In genomic region chr1:24161270-24161669, GRCh38 we compare ENCODE assay signal across 27 cellular contexts. TPM values are rescaled to one million over a fixed set of nuclear protein-coding genes. Genes with fewer than 3 reads are reported as not detected.
DNase-seq lines count a peak whose midpoint lies in the region; ATAC-seq, FAIRE-seq and TF ChIP-seq lines count a peak whose summit lies in the region.
"Had no signal": no experiment of that assay in that cellular context is flagged by ENCODE, and none has a peak within 500 bp of the region (broad histone marks: within the 10 kb centered on the region; RNA-seq: fewer than 3 reads in every experiment).

No MANE protein-coding gene starts in this region.

- H3K9me3 Mint-ChIP-seq in stimulated activated naive B cell treated with anti-CD40 and anti-IgM and Interleukin-4, amounts not matched to agents 10 μg/mL and 1 μg/mL and 100 μg/mL, for 72 hours: no peaks in the 10 kb centered on the region
- no peaks in the 10 kb centered on the region for H3K9me3 Mint-ChIP-seq in activated T-helper 17 cell treated with anti-CD3 and anti-CD28 coated beads, Interleukin-2, amount 50 U/mL, for 72 hours
- H3K9me3 Mint-ChIP-seq: CD4-positive, alpha-beta T cell had no signal

- H3K9ac ChIP-seq in SK-N-SH (no peak overlapping the region), K562 (ENCODE audit: insufficient read depth in 1 of 2, low read depth in 2 of 2, low read length in 2 of 2) (no peak overlapping the region), kidney (ENCODE audit: low read length in 2 of 2) (no peak overlapping the region)
- H3K9ac ChIP-seq: GM23248 had no signal

- H3K79me2 ChIP-seq in SK-N-SH (ENCODE audit: insufficient read depth) (no peaks in the 10 kb centered on the region), K562 (ENCODE audit: control insufficient read depth, insufficient read depth, low read length) (no peaks in the 10 kb centered on the region)

- FAIRE-seq in K562 (lab: Jason Lieb, UNC): no peak
- no peak for FAIRE-seq in kidney (lab: Jason Lieb, UNC)

- H3K27me3 Mint-ChIP-seq in stimulated activated naive B cell treated with anti-CD40 and anti-IgM and Interleukin-4, amounts not matched to agents 10 μg/mL and 1 μg/mL and 100 μg/mL, for 72 hours: no peaks in the 10 kb centered on the region
- no peaks in the 10 kb centered on the region for H3K27me3 Mint-ChIP-seq in activated T-helper 17 cell treated with anti-CD3 and anti-CD28 coated beads, Interleukin-2, amount 50 U/mL, for 72 hours
- H3K27me3 Mint-ChIP-seq: CD4-positive, alpha-beta T cell had no signal

- H3K9me1 ChIP-seq in K562 (ENCODE audit: control insufficient read depth, insufficient read depth, low read length): no peaks in the 10 kb centered on the region

- H3K9me3 ChIP-seq in SK-N-SH: no peaks in the 10 kb centered on the region
- no peaks in the 10 kb centered on the region for H3K9me3 ChIP-seq in K562 (replicated peaks; ENCODE audit: control insufficient read depth, insufficient read depth, low read depth, low read length)
- no peaks in the 10 kb centered on the region for H3K9me3 ChIP-seq in kidney (ENCODE audit: control insufficient read depth in 1 of 2, low read length in 2 of 2)
- H3K9me3 ChIP-seq in thyroid gland: no peaks in the 10 kb centered on the region
- H3K9me3 ChIP-seq in aorta (ENCODE audit: control insufficient read depth, low read length): no peaks in the 10 kb centered on the region
- H3K9me3 ChIP-seq: Caco-2, SJCRH30 had no signal

- no peak overlapping the region for H2AFZ ChIP-seq in SK-N-SH (ENCODE audit: low read depth)
- H2AFZ ChIP-seq in K562 (ENCODE audit: low read depth, low read length): no peak overlapping the region
- H2AFZ ChIP-seq: GM23248 had no signal

- TF ChIP-seq EP300 in SK-N-SH (IDR thresholded peaks at IDR 0.05; ENCODE audit: borderline replicate concordance in 1 of 2, low read depth in 1 of 2, low read length in 1 of 2) (no peak), K562 (IDR thresholded peaks at IDR 0.05; ENCODE audit: low read length) (no peak)

- no peaks in the 10 kb centered on the region for H3K9me2 ChIP-seq in SK-N-SH

- POLR2A ChIA-PET in SK-N-SH (lab: Yijun Ruan, JAX): no interaction called here
- POLR2A ChIA-PET in K562 (lab: Yijun Ruan, JAX): interaction anchor here (0.6 to 1.1 kb wide), 5 partner anchors 11 to 282 kb away, joined by 3 to 4 read pairs (median 3); no protein-coding TSS in a partner anchor

- peak; percentile 29; the same call in 1 of the 3 replicates for ATAC-seq in SK-N-SH treated with all-trans-retinoic acid at 6 μM for 48 hours
- no peak for ATAC-seq in K562
- ATAC-seq in stimulated activated naive B cell treated with anti-CD40 and anti-IgM and Interleukin-4, amounts not matched to agents 10 μg/mL and 1 μg/mL and 100 μg/mL, for 72 hours (replicated peaks): no peak
- ATAC-seq in activated T-helper 17 cell treated with anti-CD3 and anti-CD28 coated beads, Interleukin-2, amount 50 U/mL, for 72 hours (replicated peaks): no peak
- no peak for ATAC-seq in aorta (ENCODE audit: low FRiP score)
- ATAC-seq: HCT116 had no signal

- H3K27ac ChIP-seq in SK-N-SH (ENCODE audit: low read depth in 2 of 2, low read length in 1 of 2) (no peak overlapping the region), K562 (ENCODE audit: extremely low read depth, low read depth, low read length) (no peak overlapping the region), kidney (ENCODE audit: low read depth in 2 of 2, low read length in 2 of 2) (no peak overlapping the region), thyroid gland (no peak overlapping the region), aorta (ENCODE audit: low read depth in 1 of 2, low read length in 2 of 2) (no peak overlapping the region)
- H3K27ac ChIP-seq: 22Rv1, GM23248, SJCRH30 had no signal

- H4K20me1 ChIP-seq in SK-N-SH (ENCODE audit: insufficient read depth) (no peaks in the 10 kb centered on the region), K562 (replicated peaks; ENCODE audit: control insufficient read depth, insufficient read depth, low read length) (0 out of 2 replicates have a peak, but pooled peaks cover 8% of the 10 kb centered on the region)

- peak overlapping the region; percentile 56 for H3K27ac Mint-ChIP-seq in stimulated activated naive B cell treated with anti-CD40 and anti-IgM and Interleukin-4, amounts not matched to agents 10 μg/mL and 1 μg/mL and 100 μg/mL, for 72 hours
- H3K27ac Mint-ChIP-seq in activated T-helper 17 cell treated with anti-CD3 and anti-CD28 coated beads, Interleukin-2, amount 50 U/mL, for 72 hours: no peak overlapping the region
- H3K27ac Mint-ChIP-seq: CD4-positive, alpha-beta T cell had no signal

- TF ChIP-seq CTCF in SK-N-SH (IDR thresholded peaks at IDR 0.05) (no peak), K562 (IDR thresholded peaks at IDR 0.05 in 2 of 3, conservative IDR thresholded peaks at IDR 0.05 in 1 of 3; ENCODE audit: insufficient read depth in 2 of 3, low read depth in 1 of 3, low read length in 3 of 3) (no peak), kidney (IDR thresholded peaks at IDR 0.05; ENCODE audit: borderline replicate concordance, extremely low read depth, insufficient read depth) (no peak), thyroid gland (IDR thresholded peaks at IDR 0.05) (no peak)

- WGBS in SK-N-SH (ENCODE audit: low lambda C conversion rate): 77% methylated on average over 2 of the region's 4 CpGs
- WGBS in K562 (ENCODE audit: insufficient coverage, low coverage, missing lambda C conversion rate): 0% methylated on average over 3 of the region's 4 CpGs
- 87 to 90% methylated on average over 4 of the region's 4 CpGs for WGBS in thyroid gland, 2 donors
- 79 to 82% methylated on average over 4 of the region's 4 CpGs for WGBS in aorta, 2 donors

- H3K4me1 Mint-ChIP-seq in stimulated activated naive B cell treated with anti-CD40 and anti-IgM and Interleukin-4, amounts not matched to agents 10 μg/mL and 1 μg/mL and 100 μg/mL, for 72 hours: peaks cover under 1 to 18% of the 10 kb centered on the region in 2 donors
- peaks cover 4% of the 10 kb centered on the region for H3K4me1 Mint-ChIP-seq in activated T-helper 17 cell treated with anti-CD3 and anti-CD28 coated beads, Interleukin-2, amount 50 U/mL, for 72 hours

- H3K4me3 ChIP-seq in SK-N-SH (ENCODE audit: low read depth in 2 of 2, low read length in 1 of 2) (no peak overlapping the region), K562 (no peak overlapping the region), kidney (ENCODE audit: low read length in 2 of 2) (no peak overlapping the region), thyroid gland (replicated peaks in 1 of 3) (no peak overlapping the region), aorta (ENCODE audit: low read length in 2 of 2) (no peak overlapping the region)
- H3K4me3 ChIP-seq: GM23248, SJCRH30 had no signal

- CTCF ChIA-PET in SK-N-SH (lab: Yijun Ruan, JAX): interaction anchor here (0.8 to 1.6 kb wide), 7 partner anchors 9 to 230 kb away, joined by 3 to 22 read pairs (median 5); no protein-coding TSS in a partner anchor
- CTCF ChIA-PET in K562 (lab: Yijun Ruan, JAX; ENCODE audit: low intra/inter-chr PET ratio): no interaction called here

- TF ChIP-seq RAD21 in SK-N-SH (IDR thresholded peaks at IDR 0.05; ENCODE audit: low read length): no peak
- TF ChIP-seq RAD21 in K562 (CRISPR knock-in tag; conservative IDR thresholded peaks at IDR 0.05 in 1 of 2, IDR thresholded peaks at IDR 0.05 in 1 of 2): no peak

- no peaks in the 10 kb centered on the region for H3K36me3 ChIP-seq in SK-N-SH (replicated peaks in 1 of 2; ENCODE audit: control insufficient read depth in 1 of 2, insufficient read depth in 2 of 2, low read length in 1 of 2)
- no peaks in the 10 kb centered on the region for H3K36me3 ChIP-seq in K562 (ENCODE audit: control insufficient read depth, insufficient read depth, low read length)
- peaks cover 0 to 5% of the 10 kb centered on the region in 2 donors for H3K36me3 ChIP-seq in kidney (ENCODE audit: control insufficient read depth in 1 of 2, insufficient read depth in 2 of 2, low read length in 2 of 2)
- peaks cover 3 to 5% of the 10 kb centered on the region in 2 donors for H3K36me3 ChIP-seq in thyroid gland
- H3K36me3 ChIP-seq in aorta (ENCODE audit: control insufficient read depth in 1 of 2, insufficient read depth in 2 of 2, low read length in 1 of 2): no peaks in the 10 kb centered on the region
- H3K36me3 ChIP-seq: SJCRH30 had no signal

- in situ Hi-C loops in K562 (cut with MboI): no loop called here

- H3K36me3 Mint-ChIP-seq in stimulated activated naive B cell treated with anti-CD40 and anti-IgM and Interleukin-4, amounts not matched to agents 10 μg/mL and 1 μg/mL and 100 μg/mL, for 72 hours: peaks cover 71 to 73% of the 10 kb centered on the region in 2 donors
- peaks cover 11% of the 10 kb centered on the region for H3K36me3 Mint-ChIP-seq in activated T-helper 17 cell treated with anti-CD3 and anti-CD28 coated beads, Interleukin-2, amount 50 U/mL, for 72 hours (ENCODE audit: low read depth)

- H3K4me1 ChIP-seq in SK-N-SH (ENCODE audit: control insufficient read depth in 1 of 2, insufficient read depth in 2 of 2, low read depth in 1 of 2, low read length in 1 of 2): peaks cover 0 to 11% of the 10 kb centered on the region in 2 experiments; a peak in 1 of 4 replicates
- H3K4me1 ChIP-seq in K562 (replicated peaks in 1 of 2; ENCODE audit: control insufficient read depth in 2 of 2, insufficient read depth in 2 of 2, low read length in 2 of 2): no peaks in the 10 kb centered on the region
- H3K4me1 ChIP-seq in kidney (ENCODE audit: control insufficient read depth in 1 of 2, insufficient read depth in 1 of 2, low read depth in 1 of 2, low read length in 2 of 2): peaks cover 0 to 4% of the 10 kb centered on the region in 2 donors
- H3K4me1 ChIP-seq in thyroid gland: peaks cover 0 to 3% of the 10 kb centered on the region in 2 donors
- H3K4me1 ChIP-seq in aorta (ENCODE audit: control insufficient read depth in 1 of 2, insufficient read depth in 2 of 2, low read length in 2 of 2): no peaks in the 10 kb centered on the region
- H3K4me1 ChIP-seq: Caco-2, SJCRH30 had no signal

- H3K27me3 ChIP-seq in SK-N-SH (ENCODE audit: insufficient read depth) (peaks cover 18% of the 10 kb centered on the region; the same call in 1 of the 2 replicates), K562 (ENCODE audit: control insufficient read depth in 2 of 2, insufficient read depth in 2 of 2, low read length in 2 of 2) (peaks cover 52 to 88% of the 10 kb centered on the region in 2 experiments), thyroid gland (no peaks in the 10 kb centered on the region), aorta (ENCODE audit: control insufficient read depth in 1 of 2, insufficient read depth in 2 of 2, low read length in 1 of 2) (no peaks in the 10 kb centered on the region)

- H3F3A ChIP-seq in SK-N-SH (replicated peaks; ENCODE audit: insufficient read depth): no peaks in the 10 kb centered on the region

- DNase-seq in SK-N-SH: no peak
- DNase-seq in K562 (ENCODE audit: extremely low read depth in 1 of 4, low spot score in 3 of 4): no peak
- peak; percentile 35 for DNase-seq in kidney
- DNase-seq in stimulated activated naive B cell treated with anti-CD40 and anti-IgM and Interleukin-4, amounts not matched to agents 10 μg/mL and 1 μg/mL and 100 μg/mL, for 72 hours: no peak
- no peak for DNase-seq in thyroid gland
- DNase-seq in aorta: no peak
- DNase-seq: AML-193; Caco-2; CD4-positive, alpha-beta T cell; DMS153; GDM1; GM23248; KBM-7; MV-4-11; NCI-H187; NCI-H2107; NCI-H510A; NCI-H748 treated with DMSO at 0.1 percent for 48 hours; NK-92 treated with Interleukin-12 subunit alpha and Interleukin-12 subunit beta, amount 100 ng/mL, for 24 hours; RPMI8226; SJCRH30 had no signal

- H3K4me3 Mint-ChIP-seq in stimulated activated naive B cell treated with anti-CD40 and anti-IgM and Interleukin-4, amounts not matched to agents 10 μg/mL and 1 μg/mL and 100 μg/mL, for 72 hours: no peak overlapping the region
- no peak overlapping the region for H3K4me3 Mint-ChIP-seq in activated T-helper 17 cell treated with anti-CD3 and anti-CD28 coated beads, Interleukin-2, amount 50 U/mL, for 72 hours
- H3K4me3 Mint-ChIP-seq: CD4-positive, alpha-beta T cell had no signal

- intact Hi-C loops in K562 (cut with micrococcal nuclease) (no loop called here), kidney (cut with DNase I) (no loop called here), thyroid gland (cut with DNase I) (no loop called here), aorta (cut with DNase I) (no loop called here)

- TF ChIP-seq POLR2A in K562 (conservative IDR thresholded peaks at IDR 0.05) (no peak), thyroid gland (IDR thresholded peaks at IDR 0.05) (no peak)

- no TSS peak for BruUV-seq in K562 (replicated peaks; lab: Mats Ljungman, UMichigan)

- H3K4me2 ChIP-seq in SK-N-SH (no peak overlapping the region), K562 (ENCODE audit: insufficient read depth, low read length) (no peak overlapping the region)

RNA-seq across cellular contexts. Expression of gene IL22RA1, which starts 18.3 kb away (rescaled TPM):
- polyA plus RNA-seq in SK-N-SH (2012; rRNA removed): 0.03 and 0.05 TPM in 2 replicates
- polyA plus RNA-seq in SK-N-SH (2012; cell fraction: cytosol; rRNA removed): not detected in 2 replicates
- 0.02 TPM in 2 replicates for polyA plus RNA-seq in SK-N-SH (2012; cell fraction: nucleus; rRNA removed)
- not detected in 2 replicates for total RNA-seq in K562 (2011; cell fraction: chromatin; rRNA removed; ENCODE audit: low replicate concordance)
- total RNA-seq in K562 (2011; cell fraction: nucleolus; rRNA removed): not detected in 2 replicates
- total RNA-seq in K562 (2011; cell fraction: nucleoplasm; rRNA removed): not detected in 2 replicates
- not detected in 2 replicates for total RNA-seq in K562 (2014; rRNA removed)
- not detected in 2 replicates for total RNA-seq in K562 (2014; rRNA removed; fragmentation: Illumina TruSeq; extraction: Trizol)
- not detected in 2 replicates for total RNA-seq in K562 (2015; rRNA removed; fragmentation: Illumina TruSeq; extraction: Trizol)
- 0.11 TPM in 1 of 2 replicates, not detected in the other for total RNA-seq in K562 (2021)
- polyA plus RNA-seq in K562 (2011; rRNA removed): not detected in 2 replicates
- not detected in 2 replicates for polyA plus RNA-seq in K562 (2011; cell fraction: cytosol; rRNA removed)
- not detected in 2 replicates for polyA plus RNA-seq in K562 (2011; cell fraction: nucleus; rRNA removed)
- not detected in 2 replicates for polyA plus RNA-seq in K562 (2012)
- polyA plus RNA-seq in K562 (2014; fragmentation: Illumina TruSeq; extraction: Trizol): not detected in 2 replicates
- polyA plus RNA-seq in K562 (2014; fragmentation: Nextera tagmentation; extraction: Ambion mirVana): not detected
- polyA plus RNA-seq in K562 (2014; rRNA removed): not detected in 2 replicates
- polyA minus RNA-seq in K562 (2011; rRNA and poly(A)+ RNA removed): not detected in 2 replicates
- not detected in 2 replicates for polyA minus RNA-seq in K562 (2011; cell fraction: cytosol; rRNA and poly(A)+ RNA removed)
- not detected in 2 replicates for polyA minus RNA-seq in K562 (2011; cell fraction: nucleus; rRNA and poly(A)+ RNA removed)
- 1.4 TPM for total RNA-seq in kidney
- polyA plus RNA-seq in kidney (ENCODE audit: insufficient read depth, low read depth, low replicate concordance): 1.4 TPM
- not detected for total RNA-seq in activated T-helper 17 cell treated with anti-CD3 and anti-CD28 coated beads, Interleukin-2, amount 50 U/mL, for 72 hours
- 1 to 10 TPM in 1 of 4 donors, not detected in 3; 1.1 TPM for total RNA-seq in thyroid gland
- under 1 TPM; 0.18 to 0.23 TPM for total RNA-seq in aorta
- polyA plus RNA-seq in aorta: 1 to 10 TPM in 1 of 2 donors, not detected in 1; 2.4 TPM
- total RNA-seq: CD4-positive, alpha-beta T cell; Daoy; GM23248; OCI-LY7; SJCRH30 had no signal

RNA-seq across cellular contexts. Expression of gene IFNLR1, which starts 25.8 kb away (rescaled TPM):
- polyA plus RNA-seq in SK-N-SH (2012; rRNA removed) (0.29 and 0.30 TPM in 2 replicates), K562 (2011; rRNA removed) (not detected in 2 replicates), K562 (2014; fragmentation: Illumina TruSeq; extraction: Trizol) (not detected in 2 replicates), K562 (2014; fragmentation: Nextera tagmentation; extraction: Ambion mirVana) (not detected), K562 (2014; rRNA removed) (not detected in 2 replicates), kidney (ENCODE audit: insufficient read depth, low read depth, low replicate concordance) (1.6 TPM), aorta (1 to 10 TPM in 1 of 2 donors, under 1 TPM in 1; 0.15 to 1.9 TPM)
- polyA plus RNA-seq in SK-N-SH (2012; cell fraction: cytosol; rRNA removed): 0.14 and 0.20 TPM in 2 replicates
- polyA plus RNA-seq in SK-N-SH (2012; cell fraction: nucleus; rRNA removed): 0.13 and 0.16 TPM in 2 replicates
- total RNA-seq in K562 (2011; cell fraction: chromatin; rRNA removed; ENCODE audit: low replicate concordance): not detected in 2 replicates
- total RNA-seq in K562 (2011; cell fraction: nucleolus; rRNA removed): not detected in 2 replicates
- total RNA-seq in K562 (2011; cell fraction: nucleoplasm; rRNA removed): not detected in 2 replicates
- total RNA-seq in K562 (2014; rRNA removed) (not detected in 2 replicates), K562 (2014; rRNA removed; fragmentation: Illumina TruSeq; extraction: Trizol) (not detected in 2 replicates), K562 (2015; rRNA removed; fragmentation: Illumina TruSeq; extraction: Trizol) (not detected in 2 replicates), K562 (2021) (not detected in 2 replicates), kidney (4.8 TPM), thyroid gland (1 to 10 TPM; 4.7 to 9.3 (median 6.1) TPM), aorta (under 1 TPM; 0.23 to 0.42 TPM)
- not detected in 2 replicates for polyA plus RNA-seq in K562 (2011; cell fraction: cytosol; rRNA removed)
- not detected in 2 replicates for polyA plus RNA-seq in K562 (2011; cell fraction: nucleus; rRNA removed)
- polyA plus RNA-seq in K562 (2012): not detected in 2 replicates
- not detected in 2 replicates for polyA minus RNA-seq in K562 (2011; rRNA and poly(A)+ RNA removed)
- polyA minus RNA-seq in K562 (2011; cell fraction: cytosol; rRNA and poly(A)+ RNA removed): not detected in 2 replicates
- not detected in 2 replicates for polyA minus RNA-seq in K562 (2011; cell fraction: nucleus; rRNA and poly(A)+ RNA removed)
- total RNA-seq in activated T-helper 17 cell treated with anti-CD3 and anti-CD28 coated beads, Interleukin-2, amount 50 U/mL, for 72 hours: 1 to 10 TPM; 1.6 to 9.2 TPM
- total RNA-seq: GM23248, SJCRH30 had no signal
- polyA plus RNA-seq: GM23248 had no signal

RNA-seq across cellular contexts. Expression of gene MYOM3, which starts 49.3 kb away (rescaled TPM):
- polyA plus RNA-seq in SK-N-SH (2012; rRNA removed) (0.02 and 0.05 TPM in 2 replicates), K562 (2011; rRNA removed) (0.01 TPM in 1 of 2 replicates, not detected in the other), K562 (2014; fragmentation: Illumina TruSeq; extraction: Trizol) (not detected in 2 replicates), K562 (2014; fragmentation: Nextera tagmentation; extraction: Ambion mirVana) (not detected), K562 (2014; rRNA removed) (not detected in 2 replicates), kidney (ENCODE audit: insufficient read depth, low read depth, low replicate concordance) (20.5 TPM), aorta (1 to 10 TPM in 1 of 2 donors, under 1 TPM in 1; 0.59 to 1.1 TPM)
- 0.04 and 0.05 TPM in 2 replicates for polyA plus RNA-seq in SK-N-SH (2012; cell fraction: cytosol; rRNA removed)
- polyA plus RNA-seq in SK-N-SH (2012; cell fraction: nucleus; rRNA removed): 0.08 TPM in 2 replicates
- total RNA-seq in K562 (2011; cell fraction: chromatin; rRNA removed; ENCODE audit: low replicate concordance): 0.09 TPM in 1 of 2 replicates, not detected in the other
- total RNA-seq in K562 (2011; cell fraction: nucleolus; rRNA removed): not detected in 2 replicates
- total RNA-seq in K562 (2011; cell fraction: nucleoplasm; rRNA removed): not detected in 2 replicates
- total RNA-seq in K562 (2014; rRNA removed) (not detected in 2 replicates), K562 (2014; rRNA removed; fragmentation: Illumina TruSeq; extraction: Trizol) (not detected in 2 replicates), K562 (2015; rRNA removed; fragmentation: Illumina TruSeq; extraction: Trizol) (not detected in 2 replicates), K562 (2021) (not detected in 2 replicates), kidney (13.5 TPM), thyroid gland (under 1 TPM in 2 of 4 donors, not detected in 2; 0.11 to 0.54 TPM), aorta (1 to 10 TPM in 1 of 2 donors, under 1 TPM in 1; 0.78 to 1.9 TPM)
- polyA plus RNA-seq in K562 (2011; cell fraction: cytosol; rRNA removed): not detected in 2 replicates
- 0.03 and 0.06 TPM in 2 replicates for polyA plus RNA-seq in K562 (2011; cell fraction: nucleus; rRNA removed)
- 0.06 TPM in 1 of 2 replicates, not detected in the other for polyA plus RNA-seq in K562 (2012)
- 0.11 TPM in 1 of 2 replicates, not detected in the other for polyA minus RNA-seq in K562 (2011; rRNA and poly(A)+ RNA removed)
- not detected in 2 replicates for polyA minus RNA-seq in K562 (2011; cell fraction: cytosol; rRNA and poly(A)+ RNA removed)
- polyA minus RNA-seq in K562 (2011; cell fraction: nucleus; rRNA and poly(A)+ RNA removed): not detected in 2 replicates
- not detected for total RNA-seq in activated T-helper 17 cell treated with anti-CD3 and anti-CD28 coated beads, Interleukin-2, amount 50 U/mL, for 72 hours
- total RNA-seq: Caco-2; CD4-positive, alpha-beta T cell; OCI-LY7; SJCRH30 had no signal
